In the genomic region with DNA sequence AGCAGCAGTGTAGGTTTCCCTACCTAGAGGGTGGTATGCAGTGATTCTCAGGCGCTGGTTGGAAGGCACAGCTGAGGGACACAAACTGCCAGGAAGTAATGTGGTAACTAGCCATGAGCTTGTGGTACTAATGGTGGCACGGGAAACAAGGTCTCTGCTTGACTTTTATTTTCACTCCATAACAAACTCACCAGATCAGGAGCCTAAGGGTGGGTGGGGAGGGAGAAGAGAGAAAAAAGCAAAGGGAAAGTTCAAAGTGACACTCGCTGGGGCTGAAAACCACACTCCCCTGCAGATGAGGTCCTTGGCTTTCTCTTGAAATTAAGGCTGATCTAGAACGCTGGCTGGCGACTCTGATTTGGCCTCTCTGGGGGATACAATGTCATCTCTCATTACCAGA, we compare ENCODE assay signal across 14 cellular contexts. TPM values are rescaled to one million over a fixed set of nuclear protein-coding genes. Genes with fewer than 3 reads are reported as not detected.
DNase-seq lines count a peak whose midpoint lies in the region; ATAC-seq and TF ChIP-seq lines count a peak whose summit lies in the region.
"Had no signal": no experiment of that assay in that cellular context is flagged by ENCODE, and none has a peak within 500 bp of the region (broad histone marks: within the 10 kb centered on the region; RNA-seq: fewer than 3 reads in every experiment).

No MANE protein-coding gene starts in this region.

- no peaks in the 10 kb centered on the region for H3K27me3 ChIP-seq in DND-41 (ENCODE audit: insufficient read depth, low read length, poor library complexity)
- H3K27me3 ChIP-seq: SJSA1 had no signal

- H3K4me2 ChIP-seq in DND-41 (ENCODE audit: insufficient read depth, low read length), result no peak overlapping the region

- DNase-seq in DND-41, result peak; percentile 57
- peak; percentile 70 for DNase-seq in Jurkat, Clone E6-1 (ENCODE audit: low read depth, low spot score)
- DNase-seq in lung microvascular endothelial cell (ENCODE audit: low read depth in 2 of 2), result peak; percentile 11 to 36
- no peak for DNase-seq in GM03348 (ENCODE audit: low spot score)
- no peak for DNase-seq in stimulated activated CD4-positive, alpha-beta T cell treated with anti-CD3 and anti-CD28 coated beads, Interleukin-2, amount 100 ng/mL, for 48 hours
- no peak for DNase-seq in mesothelial cell of epicardium (ENCODE audit: low spot score in 2 of 2, unreplicated experiment in 2 of 2)
- no peak for DNase-seq in GM20000 (ENCODE audit: low spot score)
- DNase-seq: Calu3; central memory CD4-positive, alpha-beta T cell; foreskin melanocyte; midbrain; stimulated activated naive CD4-positive, alpha-beta T cell treated with Interleukin-2 at 50 U/mL for 16 hours had no signal

- H3K9me3 ChIP-seq in DND-41 (ENCODE audit: insufficient read depth, low read length, severe bottlenecking), result no peaks in the 10 kb centered on the region
- H3K9me3 ChIP-seq: SJSA1 had no signal

- TF ChIP-seq CTCF in DND-41 (IDR thresholded peaks at IDR 0.05; ENCODE audit: borderline replicate concordance, extremely low read depth, low read length, poor library complexity, severe bottlenecking) (no peak), mesothelial cell of epicardium (IDR thresholded peaks at IDR 0.05; ENCODE audit: unreplicated experiment) (no peak), GM20000 (IDR thresholded peaks at IDR 0.05; ENCODE audit: extremely low read depth, missing control alignments) (no peak)

- H3K79me2 ChIP-seq in DND-41 (ENCODE audit: insufficient read depth, low read length), result peaks cover 8% of the 10 kb centered on the region

- peaks cover 9% of the 10 kb centered on the region; the same call in 1 of the 2 replicates for H4K20me1 ChIP-seq in DND-41 (ENCODE audit: insufficient read depth, low read length)

- no peak overlapping the region for H2AFZ ChIP-seq in DND-41 (ENCODE audit: low read depth, low read length)

- H3K36me3 Mint-ChIP-seq in mesothelial cell of epicardium, result peaks cover 37% of the 10 kb centered on the region

- peaks cover 94% of the 10 kb centered on the region for H3K36me3 ChIP-seq in DND-41 (ENCODE audit: insufficient read depth, low read length)

- no peak overlapping the region for H3K4me3 Mint-ChIP-seq in mesothelial cell of epicardium

- no peaks in the 10 kb centered on the region for H3K27me3 Mint-ChIP-seq in mesothelial cell of epicardium (ENCODE audit: low read depth)

- peaks cover 3% of the 10 kb centered on the region for H3K4me1 Mint-ChIP-seq in mesothelial cell of epicardium

- H3K9me3 Mint-ChIP-seq in mesothelial cell of epicardium, result no peaks in the 10 kb centered on the region

- no peak overlapping the region; the same call in 1 of the 2 replicates for H3K27ac ChIP-seq in DND-41 (ENCODE audit: low read length)
- H3K27ac ChIP-seq: SJSA1 had no signal

- no peak overlapping the region for H3K9ac ChIP-seq in DND-41 (ENCODE audit: low read depth, low read length)

- ATAC-seq in DND-41 (ENCODE audit: insufficient read depth, low read depth), result peak; percentile 83
- ATAC-seq in GM21367 (IDR thresholded peaks at IDR 0.05; ENCODE audit: unreplicated experiment), result peak; percentile 48

- peaks cover 16% of the 10 kb centered on the region for H3K4me1 ChIP-seq in DND-41 (ENCODE audit: insufficient read depth, low read length)
- H3K4me1 ChIP-seq: SJSA1 had no signal

- no peak overlapping the region for H3K27ac Mint-ChIP-seq in mesothelial cell of epicardium

- no peak overlapping the region for H3K4me3 ChIP-seq in DND-41 (ENCODE audit: low read depth in 1 of 2, low read length in 2 of 2)
- H3K4me3 ChIP-seq in Jurkat, Clone E6-1 (ENCODE audit: low read length), result no peak overlapping the region
- H3K4me3 ChIP-seq: SJSA1 had no signal

RNA-seq across cellular contexts. Expression of a gene that starts 22.0 kb away (rescaled TPM):
- polyA plus RNA-seq in Jurkat, Clone E6-1 (2012; ENCODE audit: insufficient read depth, insufficient read length), result 8.4 TPM
- total RNA-seq in lung microvascular endothelial cell (6.1 and 9.1 TPM in 2 replicates), mesothelial cell of epicardium (16.6 to 17.8 TPM (median 17.4 TPM) in 3 replicates)

Comparison
In these comparisons a context has a peak if more than half of its experiments do, and no peak if none do; other contexts are left out.
1. DNase-seq: peak in DND-41 (single experiment), Jurkat, Clone E6-1 (single experiment) and lung microvascular endothelial cell (2 of 2); none in GM03348 (single experiment), stimulated activated CD4-positive, alpha-beta T cell treated with anti-CD3 and anti-CD28 coated beads, Interleukin-2, amount 100 ng/mL, for 48 hours (0 of 2), mesothelial cell of epicardium (0 of 2) and GM20000 (single experiment).